In genomic region chr1:15254521-15254920, GRCh38 we compare ENCODE assay signal across 33 cellular contexts. TPM values are rescaled to one million over a fixed set of nuclear protein-coding genes. Genes with fewer than 3 reads are reported as not detected.
"Had no signal": no experiment of that assay in that cellular context is flagged by ENCODE, and none has a peak within 500 bp of the region (broad histone marks: within the 10 kb centered on the region; RNA-seq: fewer than 3 reads in every experiment).

No MANE protein-coding gene starts in this region.

- DNase-seq: dermis blood vessel endothelial cell; effector memory CD8-positive, alpha-beta T cell; erythroblast; esophagus squamous epithelium; foreskin keratinocyte; heart left ventricle; kidney; left lung; mesenchymal stem cell; mucosa of descending colon; naive B cell; right lobe of liver; stimulated activated CD4-positive, alpha-beta T cell treated with anti-CD3 and anti-CD28 coated beads, Interleukin-2, amount 100 ng/mL, for 24 hours; stimulated activated CD4-positive, alpha-beta T cell treated with anti-CD3 and anti-CD28 coated beads, Interleukin-4, amount 100 ng/mL, for 24 hours; stimulated activated naive CD4-positive, alpha-beta T cell treated with Interleukin-2 at 50 U/mL for 16 hours; stomach; substantia nigra; testis; tibial artery had no signal

- H3K27me3 Mint-ChIP-seq: effector memory CD8-positive, alpha-beta T cell had no signal

- H3K27ac ChIP-seq: coronary artery, esophagus squamous epithelium, foreskin keratinocyte, gastroesophageal sphincter, heart left ventricle, hepatocyte, left lung, neutrophil, parathyroid adenoma, right lobe of liver, stomach, testis, tibial artery had no signal

- H3K36me3 ChIP-seq: esophagus squamous epithelium, gastroesophageal sphincter, heart left ventricle, left lung, neutrophil, right lobe of liver, stomach, tibial artery had no signal

- H3K4me3 ChIP-seq: coronary artery, esophagus squamous epithelium, gastroesophageal sphincter, heart left ventricle, hepatocyte, left lung, mucosa of descending colon, right lobe of liver, smooth muscle cell, stomach, testis, tibial artery had no signal

- H3K9me3 Mint-ChIP-seq: effector memory CD8-positive, alpha-beta T cell; mesothelial cell of epicardium; naive B cell; natural killer cell treated with Interleukin-12 subunit alpha and Interleukin-12 subunit beta and Interleukin-15 and Interleukin-18, amount 100 ng/mL, for 72 hours; neural crest cell; stimulated activated effector memory CD8-positive, alpha-beta T cell treated with anti-CD3 and anti-CD28 coated beads, Interleukin-12 subunit alpha, Interleukin-12 subunit beta, amount 100 ng/mL, for 72 hours; type B pancreatic cell had no signal

- H3K27ac Mint-ChIP-seq: effector memory CD8-positive, alpha-beta T cell; mesothelial cell of epicardium; naive B cell; progenitor cell of endocrine pancreas; stimulated activated effector memory CD8-positive, alpha-beta T cell treated with anti-CD3 and anti-CD28 coated beads, Interleukin-12 subunit alpha, Interleukin-12 subunit beta, amount 100 ng/mL, for 72 hours; type B pancreatic cell had no signal

- H3K36me3 Mint-ChIP-seq: mesothelial cell of epicardium; naive B cell; natural killer cell treated with Interleukin-12 subunit alpha and Interleukin-12 subunit beta and Interleukin-15 and Interleukin-18, amount 100 ng/mL, for 72 hours; stimulated activated effector memory CD8-positive, alpha-beta T cell treated with anti-CD3 and anti-CD28 coated beads, Interleukin-12 subunit alpha, Interleukin-12 subunit beta, amount 100 ng/mL, for 72 hours; type B pancreatic cell had no signal

- H3K4me3 Mint-ChIP-seq: effector memory CD8-positive, alpha-beta T cell; mesothelial cell of epicardium; naive B cell; natural killer cell treated with Interleukin-12 subunit alpha and Interleukin-12 subunit beta and Interleukin-15 and Interleukin-18, amount 100 ng/mL, for 72 hours; neural crest cell; stimulated activated effector memory CD8-positive, alpha-beta T cell treated with anti-CD3 and anti-CD28 coated beads, Interleukin-12 subunit alpha, Interleukin-12 subunit beta, amount 100 ng/mL, for 72 hours; type B pancreatic cell had no signal

- H3K9me3 ChIP-seq: esophagus squamous epithelium, gastroesophageal sphincter, heart left ventricle, left lung, mucosa of descending colon, neutrophil, right lobe of liver, stomach, testis, tibial artery had no signal

- H3K27me3 ChIP-seq: esophagus squamous epithelium, foreskin keratinocyte, gastroesophageal sphincter, left lung, right lobe of liver, stomach, testis, tibial artery had no signal

RNA-seq across cellular contexts. Expression of gene FHAD1, which starts 7.5 kb away (rescaled TPM):
- total RNA-seq: chondrocyte, lung microvascular endothelial cell, smooth muscle cell had no signal
